In genomic region chr5:175746851-175747250, GRCh38 we compare ENCODE assay signal across 13 cellular contexts.
DNase-seq lines count a peak whose midpoint lies in the region; ATAC-seq and TF ChIP-seq lines count a peak whose summit lies in the region.
"Had no signal": no experiment of that assay in that cellular context is flagged by ENCODE, and none has a peak within 500 bp of the region (broad histone marks: within the 10 kb centered on the region; RNA-seq: fewer than 3 reads in every experiment).

No MANE protein-coding gene starts in this region.

- TF ChIP-seq CTCF in LNCaP clone FGC (IDR thresholded peaks at IDR 0.05; ENCODE audit: control insufficient read depth, extremely low read depth, insufficient read depth) (no peak), brain (conservative IDR thresholded peaks at IDR 0.05) (no peak), coronary artery (IDR thresholded peaks at IDR 0.05) (no peak), upper lobe of left lung (IDR thresholded peaks at IDR 0.05) (no peak)

- 31% methylated on average over 2 of the region's 2 CpGs for WGBS in upper lobe of left lung, 2 donors

- H3K27ac Mint-ChIP-seq in brain, result peak overlapping the region in 3 of 5 experiments; percentile 16 to 90 (median 22)
- no peak overlapping the region for H3K27ac Mint-ChIP-seq in activated naive CD8-positive, alpha-beta T cell treated with anti-CD3 and anti-CD28 coated beads for 36 hours

- H3K36me3 Mint-ChIP-seq in brain, result no peaks in the 10 kb centered on the region
- no peaks in the 10 kb centered on the region for H3K36me3 Mint-ChIP-seq in activated naive CD8-positive, alpha-beta T cell treated with anti-CD3 and anti-CD28 coated beads for 36 hours

- no peaks in the 10 kb centered on the region for H3K4me1 ChIP-seq in upper lobe of left lung

- DNase-seq in DMS53 treated with DMSO at 0.1 percent for 48 hours (lab: John Stamatoyannopoulos, UW; ENCODE audit: unreplicated experiment) (peak; percentile 8), LNCaP clone FGC (ENCODE audit: low read depth) (peak; percentile 15), medulla oblongata (ENCODE audit: extremely low spot score) (peak; percentile 60), coronary artery (ENCODE audit: low spot score) (no peak), upper lobe of left lung (no peak)
- no peak for DNase-seq in activated naive CD8-positive, alpha-beta T cell treated with anti-CD3 and anti-CD28 coated beads for 36 hours
- DNase-seq: GOT3, left cardiac atrium, RPMI8226 had no signal

- TF ChIP-seq POLR2A in upper lobe of left lung (IDR thresholded peaks at IDR 0.05), result no peak

- no peak for ATAC-seq in upper lobe of left lung (ENCODE audit: low FRiP score in 2 of 2)
- ATAC-seq in GM18861 (IDR thresholded peaks at IDR 0.05; ENCODE audit: unreplicated experiment), result no peak
- ATAC-seq: left cardiac atrium had no signal

- no peak overlapping the region for H3K4me3 ChIP-seq in LNCaP clone FGC (ENCODE audit: low read depth, low read length)
- no peak overlapping the region for H3K4me3 ChIP-seq in coronary artery
- no peak overlapping the region for H3K4me3 ChIP-seq in upper lobe of left lung
- H3K4me3 ChIP-seq: smooth muscle cell had no signal

- no peak for TF ChIP-seq EP300 in upper lobe of left lung (IDR thresholded peaks at IDR 0.05)

- peaks cover 4% of the 10 kb centered on the region for H3K27me3 Mint-ChIP-seq in brain
- H3K27me3 Mint-ChIP-seq in activated naive CD8-positive, alpha-beta T cell treated with anti-CD3 and anti-CD28 coated beads for 36 hours, result peaks cover 46% of the 10 kb centered on the region

- peak overlapping the region in 3 of 5 experiments; percentile 31 to 61 (median 56) for H3K4me3 Mint-ChIP-seq in brain
- no peak overlapping the region for H3K4me3 Mint-ChIP-seq in activated naive CD8-positive, alpha-beta T cell treated with anti-CD3 and anti-CD28 coated beads for 36 hours

- no peak overlapping the region for H3K27ac ChIP-seq in coronary artery
- H3K27ac ChIP-seq in upper lobe of left lung, result no peak overlapping the region
- H3K27ac ChIP-seq: dorsolateral prefrontal cortex had no signal

- no peaks in the 10 kb centered on the region for H3K36me3 ChIP-seq in upper lobe of left lung

- H3K27me3 ChIP-seq in upper lobe of left lung, result no peaks in the 10 kb centered on the region

- peaks cover 41% of the 10 kb centered on the region for H3K4me1 Mint-ChIP-seq in brain
- H3K4me1 Mint-ChIP-seq in activated naive CD8-positive, alpha-beta T cell treated with anti-CD3 and anti-CD28 coated beads for 36 hours, result peaks cover 3% of the 10 kb centered on the region

- no peaks in the 10 kb centered on the region for H3K9me3 Mint-ChIP-seq in brain
- no peaks in the 10 kb centered on the region for H3K9me3 Mint-ChIP-seq in activated naive CD8-positive, alpha-beta T cell treated with anti-CD3 and anti-CD28 coated beads for 36 hours

- no peaks in the 10 kb centered on the region for H3K9me3 ChIP-seq in upper lobe of left lung

Comparison
In these comparisons a context has a peak if more than half of its experiments do, and no peak if none do; other contexts are left out.
1. DNase-seq: peak in DMS53 treated with DMSO at 0.1 percent for 48 hours (single experiment), LNCaP clone FGC (single experiment) and medulla oblongata (single experiment); none in coronary artery (single experiment), activated naive CD8-positive, alpha-beta T cell treated with anti-CD3 and anti-CD28 coated beads for 36 hours (single experiment) and upper lobe of left lung (0 of 2).